10 cellular contexts compared by ENCODE assay signal in genomic region chr13:94323746-94324408, GRCh38.
DNase-seq lines count a peak whose midpoint lies in the region; ATAC-seq and TF ChIP-seq lines count a peak whose summit lies in the region.
"Had no signal": no experiment of that assay in that cellular context is flagged by ENCODE, and none has a peak within 500 bp of the region (broad histone marks: within the 10 kb centered on the region; RNA-seq: fewer than 3 reads in every experiment).

No MANE protein-coding gene starts in this region.

- H3K27ac Mint-ChIP-seq in CD4-positive, CD25-positive, alpha-beta regulatory T cell = peak overlapping the region; percentile 95 to 98 (median 96)
- peak overlapping the region; percentile 80 for H3K27ac Mint-ChIP-seq in endodermal cell

- H3K27me3 Mint-ChIP-seq in CD4-positive, CD25-positive, alpha-beta regulatory T cell = no peaks in the 10 kb centered on the region
- no peaks in the 10 kb centered on the region for H3K27me3 Mint-ChIP-seq in endodermal cell (ENCODE audit: insufficient read depth)

- peaks cover 67% of the 10 kb centered on the region for H3K4me1 ChIP-seq in CD4-positive, CD25-positive, alpha-beta regulatory T cell (ENCODE audit: control insufficient read depth, insufficient read depth, low read length, poor library complexity, severe bottlenecking)
- peaks cover 59% of the 10 kb centered on the region for H3K4me1 ChIP-seq in SJSA1 (replicated peaks)
- H3K4me1 ChIP-seq in endodermal cell (ENCODE audit: control insufficient read depth, insufficient read depth, low read length) = peaks cover 27% of the 10 kb centered on the region
- no peaks in the 10 kb centered on the region for H3K4me1 ChIP-seq in colonic mucosa

- peaks cover 7% of the 10 kb centered on the region for H3K36me3 Mint-ChIP-seq in CD4-positive, CD25-positive, alpha-beta regulatory T cell
- no peaks in the 10 kb centered on the region for H3K36me3 Mint-ChIP-seq in endodermal cell (ENCODE audit: low read depth)

- no peaks in the 10 kb centered on the region for H3K9me3 ChIP-seq in CD4-positive, CD25-positive, alpha-beta regulatory T cell (ENCODE audit: control insufficient read depth in 2 of 2, low read length in 2 of 2)
- H3K9me3 ChIP-seq in SJSA1 (replicated peaks) = no peaks in the 10 kb centered on the region
- H3K9me3 ChIP-seq in endodermal cell (ENCODE audit: control insufficient read depth, low read length) = peaks cover 15% of the 10 kb centered on the region
- H3K9me3 ChIP-seq in colonic mucosa = no peaks in the 10 kb centered on the region
- H3K9me3 ChIP-seq in MG63 = no peaks in the 10 kb centered on the region

- intact Hi-C loops in colonic mucosa (cut with DNase I) = no loop called here

- H3K27ac ChIP-seq in CD4-positive, CD25-positive, alpha-beta regulatory T cell (ENCODE audit: insufficient read depth, low read length, poor library complexity, severe bottlenecking) = peak overlapping the region; percentile 74
- H3K27ac ChIP-seq in SJSA1 (peak overlapping the region; percentile 38; the same call in 1 of the 2 replicates), endodermal cell (ENCODE audit: low read depth, low read length) (no peak overlapping the region), colonic mucosa (no peak overlapping the region)

- H3K27me3 ChIP-seq in CD4-positive, CD25-positive, alpha-beta regulatory T cell (ENCODE audit: control insufficient read depth, insufficient read depth, low read length) = no peaks in the 10 kb centered on the region
- H3K27me3 ChIP-seq in SJSA1 (replicated peaks) = no peaks in the 10 kb centered on the region
- no peaks in the 10 kb centered on the region for H3K27me3 ChIP-seq in endodermal cell (ENCODE audit: control insufficient read depth, insufficient read depth, low read length, poor library complexity, severe bottlenecking)
- H3K27me3 ChIP-seq in colonic mucosa = no peaks in the 10 kb centered on the region
- no peaks in the 10 kb centered on the region for H3K27me3 ChIP-seq in MG63

- peaks cover 35 to 71% (median 41%) of the 10 kb centered on the region in 4 donors for H3K4me1 Mint-ChIP-seq in CD4-positive, CD25-positive, alpha-beta regulatory T cell
- peaks cover 54% of the 10 kb centered on the region for H3K4me1 Mint-ChIP-seq in endodermal cell

- H3K9ac ChIP-seq in endodermal cell (ENCODE audit: extremely low read depth, low read length, poor library complexity, severe bottlenecking) = peak overlapping the region; percentile 9
- no peak overlapping the region for H3K9ac ChIP-seq in colonic mucosa (ENCODE audit: low read depth in 2 of 2, low read length in 2 of 2)

- peak; percentile 99 to 100 for ATAC-seq in CD4-positive, CD25-positive, alpha-beta regulatory T cell (ENCODE audit: low read depth in 2 of 2)
- ATAC-seq in GM19455 (IDR thresholded peaks at IDR 0.05; ENCODE audit: unreplicated experiment) = peak; percentile 43

- H3K36me3 ChIP-seq in CD4-positive, CD25-positive, alpha-beta regulatory T cell (ENCODE audit: control insufficient read depth, insufficient read depth, low read length) = no peaks in the 10 kb centered on the region
- H3K36me3 ChIP-seq in SJSA1 = no peaks in the 10 kb centered on the region
- no peaks in the 10 kb centered on the region for H3K36me3 ChIP-seq in endodermal cell (ENCODE audit: control insufficient read depth, insufficient read depth, low read length)
- H3K36me3 ChIP-seq in colonic mucosa = no peaks in the 10 kb centered on the region
- H3K36me3 ChIP-seq in MG63 = no peaks in the 10 kb centered on the region

- no peak for TF ChIP-seq POLR2A in erythroblast (IDR thresholded peaks at IDR 0.05; ENCODE audit: low read length)

- H3K9me3 Mint-ChIP-seq in CD4-positive, CD25-positive, alpha-beta regulatory T cell = peaks cover 0 to 17% (median 4%) of the 10 kb centered on the region in 7 donors
- peaks cover 5% of the 10 kb centered on the region for H3K9me3 Mint-ChIP-seq in endodermal cell

- H3K4me3 Mint-ChIP-seq in CD4-positive, CD25-positive, alpha-beta regulatory T cell = peak overlapping the region; percentile 81 to 85 (median 82)
- peak overlapping the region; percentile 20 for H3K4me3 Mint-ChIP-seq in endodermal cell

- 85 to 88% methylated on average over 5 to 7 of the region's 7 CpGs for WGBS in endodermal cell (ENCODE audit: insufficient coverage in 1 of 2, insufficient read length in 1 of 2), 2 experiments

- TF ChIP-seq CTCF in endodermal cell (conservative IDR thresholded peaks at IDR 0.05) (no peak), colonic mucosa (IDR thresholded peaks at IDR 0.05) (no peak)

- peak overlapping the region; percentile 73 for H3K4me3 ChIP-seq in CD4-positive, CD25-positive, alpha-beta regulatory T cell (ENCODE audit: low read depth, low read length)
- no peak overlapping the region for H3K4me3 ChIP-seq in SJSA1
- H3K4me3 ChIP-seq in endodermal cell (ENCODE audit: low read length) = peak overlapping the region; percentile 65
- no peak overlapping the region for H3K4me3 ChIP-seq in colonic mucosa
- H3K4me3 ChIP-seq in MG63 = no peak overlapping the region

- peak; percentile 15 to 91 (median 77) for DNase-seq in CD4-positive, CD25-positive, alpha-beta regulatory T cell
- DNase-seq in SJSA1 (ENCODE audit: low read depth in 1 of 2, low spot score in 2 of 2) (no peak), endodermal cell (no peak), colonic mucosa (no peak), MG63 (no peak), NCI-H1436 treated with DMSO at 0.1 percent for 48 hours (lab: John Stamatoyannopoulos, UW) (no peak), erythroblast (lab: John Stamatoyannopoulos, UW) (no peak)
- DNase-seq: DMS 273 treated with DMSO at 0.1 percent for 48 hours, NCI-H446 treated with DMSO at 0.1 percent for 48 hours had no signal

Comparison
In these comparisons a context has a peak if more than half of its experiments do, and no peak if none do; other contexts are left out.
1. DNase-seq: peak in CD4-positive, CD25-positive, alpha-beta regulatory T cell (3 of 3); none in SJSA1 (0 of 2), endodermal cell (single experiment), colonic mucosa (single experiment), MG63 (single experiment), NCI-H1436 treated with DMSO at 0.1 percent for 48 hours (single experiment) and erythroblast (0 of 2).
2. H3K27ac ChIP-seq: peak in CD4-positive, CD25-positive, alpha-beta regulatory T cell (single experiment) and SJSA1 (single experiment); none in endodermal cell (single experiment) and colonic mucosa (single experiment).
3. H3K4me3 ChIP-seq: peak in CD4-positive, CD25-positive, alpha-beta regulatory T cell (single experiment) and endodermal cell (single experiment); none in SJSA1 (single experiment), colonic mucosa (single experiment) and MG63 (single experiment).